In genomic region chr5:170467000-170467707, GRCh38 we compare ENCODE assay signal across 9 cellular contexts. TPM values are rescaled to one million over a fixed set of nuclear protein-coding genes. Genes with fewer than 3 reads are reported as not detected.
DNase-seq lines count a peak whose midpoint lies in the region; ATAC-seq, FAIRE-seq and TF ChIP-seq lines count a peak whose summit lies in the region.
"Had no signal": no experiment of that assay in that cellular context is flagged by ENCODE, and none has a peak within 500 bp of the region (broad histone marks: within the 10 kb centered on the region; RNA-seq: fewer than 3 reads in every experiment).

No MANE protein-coding gene starts in this region.

- H3K9me3 ChIP-seq in AG04450 (ENCODE audit: control insufficient read depth, insufficient read depth, low read length) (no peaks in the 10 kb centered on the region), left lung (no peaks in the 10 kb centered on the region), kidney (ENCODE audit: control insufficient read depth in 1 of 2, low read length in 2 of 2) (no peaks in the 10 kb centered on the region), BE2C (no peaks in the 10 kb centered on the region)

- H3K36me3 ChIP-seq in left lung (no peaks in the 10 kb centered on the region), kidney (ENCODE audit: control insufficient read depth in 1 of 2, insufficient read depth in 2 of 2, low read length in 2 of 2) (no peaks in the 10 kb centered on the region), BE2C (no peaks in the 10 kb centered on the region)

- no peak overlapping the region for H3K27ac Mint-ChIP-seq in T-helper 2 cell treated with Interferon-gamma antibody and Interleukin-4, amounts not matched to agents 5 μg/mL and 100 μg/mL, for 36 hours

- TF ChIP-seq CTCF in AG04450 (IDR thresholded peaks at IDR 0.05; ENCODE audit: low read depth, low read length) (no peak), left lung (IDR thresholded peaks at IDR 0.05) (no peak), kidney (IDR thresholded peaks at IDR 0.05; ENCODE audit: borderline replicate concordance, extremely low read depth, insufficient read depth) (no peak), BE2C (IDR thresholded peaks at IDR 0.05; ENCODE audit: low read depth, low read length) (no peak)

- ATAC-seq in left lung = peak; percentile 83
- ATAC-seq in HG02763 (IDR thresholded peaks at IDR 0.05; ENCODE audit: unreplicated experiment) = no peak

- no peaks in the 10 kb centered on the region for H3K4me1 Mint-ChIP-seq in T-helper 2 cell treated with Interferon-gamma antibody and Interleukin-4, amounts not matched to agents 5 μg/mL and 100 μg/mL, for 36 hours (ENCODE audit: low read depth)

- no peak overlapping the region for H3K4me3 Mint-ChIP-seq in T-helper 2 cell treated with Interferon-gamma antibody and Interleukin-4, amounts not matched to agents 5 μg/mL and 100 μg/mL, for 36 hours

- CTCF ChIA-PET in AG04450 (lab: Charles Lee) = interaction anchor here (0.6 to 1.5 kb wide), 4 partner anchors 24 to 165 kb away, joined by 3 to 12 read pairs (median 4); no protein-coding TSS in a partner anchor

- peaks cover 10% of the 10 kb centered on the region for H3K27me3 Mint-ChIP-seq in T-helper 2 cell treated with Interferon-gamma antibody and Interleukin-4, amounts not matched to agents 5 μg/mL and 100 μg/mL, for 36 hours (ENCODE audit: low read depth)

- H3K27me3 ChIP-seq in AG04450 (ENCODE audit: control insufficient read depth, insufficient read depth, low read length) = no peaks in the 10 kb centered on the region
- H3K27me3 ChIP-seq in left lung = no peaks in the 10 kb centered on the region
- peaks cover 16% of the 10 kb centered on the region for H3K27me3 ChIP-seq in BE2C

- H3K36me3 Mint-ChIP-seq in T-helper 2 cell treated with Interferon-gamma antibody and Interleukin-4, amounts not matched to agents 5 μg/mL and 100 μg/mL, for 36 hours (ENCODE audit: low read depth) = no peaks in the 10 kb centered on the region

- POLR2A ChIA-PET in AG04450 (lab: Yijun Ruan, JAX) = interaction anchor here (0.8 kb wide), 1 partner anchor 86 kb away, joined by 11 read pairs; no protein-coding TSS in a partner anchor

- no peak for FAIRE-seq in kidney (lab: Jason Lieb, UNC)

- DNase-seq in AG04450 (ENCODE audit: low read depth, low spot score) = peak; percentile 65
- peak; percentile 87 for DNase-seq in HCEC 1CT
- DNase-seq in T-helper 2 cell treated with Interferon-gamma antibody and Interleukin-4, amounts not matched to agents 5 μg/mL and 100 μg/mL, for 36 hours (ENCODE audit: low spot score) = peak; percentile 61
- DNase-seq in left lung = no peak
- DNase-seq in kidney = no peak
- DNase-seq in posterior vena cava (ENCODE audit: low spot score) = no peak
- no peak for DNase-seq in BE2C

- H3K27ac ChIP-seq in AG04450 (ENCODE audit: low read depth, low read length) = no peak overlapping the region
- H3K27ac ChIP-seq in left lung = no peak overlapping the region
- H3K27ac ChIP-seq in kidney (ENCODE audit: low read depth in 2 of 2, low read length in 2 of 2) = no peak overlapping the region

- H3K9ac ChIP-seq in kidney (ENCODE audit: low read length in 2 of 2) = no peak overlapping the region

- intact Hi-C loops in left lung (cut with DNase I) = no loop called here
- intact Hi-C loops in kidney (cut with DNase I) = no loop called here
- intact Hi-C loops in posterior vena cava (cut with DNase I) = no loop called here

- H3K4me3 ChIP-seq in AG04450 (ENCODE audit: low read depth, low read length) (no peak overlapping the region), left lung (no peak overlapping the region), kidney (ENCODE audit: low read length in 2 of 2) (no peak overlapping the region), BE2C (ENCODE audit: low read depth, low read length) (no peak overlapping the region)

- H3K9me3 Mint-ChIP-seq in T-helper 2 cell treated with Interferon-gamma antibody and Interleukin-4, amounts not matched to agents 5 μg/mL and 100 μg/mL, for 36 hours = no peaks in the 10 kb centered on the region

- H3K4me1 ChIP-seq in left lung (no peaks in the 10 kb centered on the region), kidney (ENCODE audit: control insufficient read depth in 1 of 2, insufficient read depth in 1 of 2, low read depth in 1 of 2, low read length in 2 of 2) (no peaks in the 10 kb centered on the region), BE2C (no peaks in the 10 kb centered on the region)

RNA-seq across cellular contexts. Expression of gene KCNIP1, which starts 36.7 kb away (rescaled TPM):
- polyA plus RNA-seq in AG04450 (2011; rRNA removed) (not detected in 2 replicates), kidney (ENCODE audit: insufficient read depth, low read depth, low replicate concordance) (3.1 TPM)
- polyA minus RNA-seq in AG04450 (2011; rRNA and poly(A)+ RNA removed) = not detected in 2 replicates
- total RNA-seq in left lung (under 1 TPM; 0.35 to 0.52 TPM), kidney (1.8 TPM), posterior vena cava (under 1 TPM; 0.79 to 1.00 TPM)
- not detected for polyA plus RNA-seq in BE2C (2012; ENCODE audit: insufficient read depth, insufficient read length, low read depth)
- total RNA-seq: SK-MEL-5 had no signal

Comparison
In these comparisons a context has a peak if more than half of its experiments do, and no peak if none do; other contexts are left out.
1. DNase-seq: peak in AG04450 (single experiment), HCEC 1CT (single experiment) and T-helper 2 cell treated with Interferon-gamma antibody and Interleukin-4, amounts not matched to agents 5 μg/mL and 100 μg/mL, for 36 hours (single experiment); none in left lung (0 of 2), kidney (single experiment), posterior vena cava (single experiment) and BE2C (single experiment).